Comparison of ENCODE assay signal across 23 cellular contexts in genomic region chr1:208778417-208778816, GRCh38.
"Had no signal": no experiment of that assay in that cellular context is flagged by ENCODE, and none has a peak within 500 bp of the region (broad histone marks: within the 10 kb centered on the region; RNA-seq: fewer than 3 reads in every experiment).

No MANE protein-coding gene starts in this region.

- H3K9me3 Mint-ChIP-seq: dendritic cell treated with granulocyte-macrophage colony-stimulating factor and Interleukin-4, amounts not matched to agents 40 ng/mL and 50 ng/mL, for 4 days; stimulated activated memory B cell treated with anti-CD40 and anti-IgM and Interleukin-4, amounts not matched to agents 10 μg/mL and 1 μg/mL and 100 μg/mL, for 72 hours; stimulated activated naive CD8-positive, alpha-beta T cell treated with anti-CD3 and anti-CD28 coated beads, Interleukin-15, Interleukin-2, amounts not matched to agents 100 ng/mL and 50 ng/mL, for 24 hours had no signal

- ATAC-seq: effector memory CD8-positive, alpha-beta T cell; foreskin keratinocyte; left cardiac atrium; pancreas; right cardiac atrium; stimulated activated memory B cell treated with anti-CD40 and anti-IgM and Interleukin-4, amounts not matched to agents 10 μg/mL and 1 μg/mL and 100 μg/mL, for 72 hours had no signal

- H3K27me3 Mint-ChIP-seq: dendritic cell treated with granulocyte-macrophage colony-stimulating factor and Interleukin-4, amounts not matched to agents 40 ng/mL and 50 ng/mL, for 4 days; effector memory CD8-positive, alpha-beta T cell; naive B cell; progenitor cell of endocrine pancreas; stimulated activated memory B cell treated with anti-CD40 and anti-IgM and Interleukin-4, amounts not matched to agents 10 μg/mL and 1 μg/mL and 100 μg/mL, for 72 hours; stimulated activated naive CD8-positive, alpha-beta T cell treated with anti-CD3 and anti-CD28 coated beads, Interleukin-15, Interleukin-2, amounts not matched to agents 100 ng/mL and 50 ng/mL, for 24 hours had no signal

- H3K4me3 Mint-ChIP-seq: dendritic cell treated with granulocyte-macrophage colony-stimulating factor and Interleukin-4, amounts not matched to agents 40 ng/mL and 50 ng/mL, for 4 days; effector memory CD8-positive, alpha-beta T cell; immature natural killer cell; naive B cell; nephron; stimulated activated memory B cell treated with anti-CD40 and anti-IgM and Interleukin-4, amounts not matched to agents 10 μg/mL and 1 μg/mL and 100 μg/mL, for 72 hours; stimulated activated naive CD8-positive, alpha-beta T cell treated with anti-CD3 and anti-CD28 coated beads, Interleukin-15, Interleukin-2, amounts not matched to agents 100 ng/mL and 50 ng/mL, for 24 hours had no signal

- H3K4me1 ChIP-seq: foreskin keratinocyte, left ventricle myocardium inferior, pancreas, tibial artery, upper lobe of left lung, vagina had no signal

- H3K4me1 Mint-ChIP-seq: immature natural killer cell; naive B cell; nephron; stimulated activated memory B cell treated with anti-CD40 and anti-IgM and Interleukin-4, amounts not matched to agents 10 μg/mL and 1 μg/mL and 100 μg/mL, for 72 hours had no signal

- FAIRE-seq: pancreas had no signal

- H3K27ac Mint-ChIP-seq: dendritic cell treated with granulocyte-macrophage colony-stimulating factor and Interleukin-4, amounts not matched to agents 40 ng/mL and 50 ng/mL, for 4 days; effector memory CD8-positive, alpha-beta T cell; immature natural killer cell; naive B cell; nephron; progenitor cell of endocrine pancreas; stimulated activated memory B cell treated with anti-CD40 and anti-IgM and Interleukin-4, amounts not matched to agents 10 μg/mL and 1 μg/mL and 100 μg/mL, for 72 hours; stimulated activated naive CD8-positive, alpha-beta T cell treated with anti-CD3 and anti-CD28 coated beads, Interleukin-15, Interleukin-2, amounts not matched to agents 100 ng/mL and 50 ng/mL, for 24 hours had no signal

- DNase-seq: effector memory CD8-positive, alpha-beta T cell; foreskin keratinocyte; immature natural killer cell; kidney; left cardiac atrium; left ventricle myocardium inferior; mesendoderm; naive B cell; occipital lobe; pancreas; right cardiac atrium; stimulated activated CD4-positive, alpha-beta T cell treated with anti-CD3 and anti-CD28 coated beads, Interleukin-15, amount 100 ng/mL, for 24 hours; stimulated activated CD4-positive, alpha-beta T cell treated with anti-CD3 and anti-CD28 coated beads, Interleukin-1b, Interleukin-23, amount 100 ng/mL, for 48 hours; stimulated activated CD4-positive, alpha-beta T cell treated with anti-CD3 and anti-CD28 coated beads, Interleukin-4, amount 100 ng/mL, for 24 hours; tibial artery; upper lobe of left lung had no signal

- H3K4me3 ChIP-seq: left ventricle myocardium inferior, lung, pancreas, tibial artery, upper lobe of left lung, vagina had no signal

- H3K36me3 Mint-ChIP-seq: immature natural killer cell; naive B cell; stimulated activated memory B cell treated with anti-CD40 and anti-IgM and Interleukin-4, amounts not matched to agents 10 μg/mL and 1 μg/mL and 100 μg/mL, for 72 hours had no signal

- H3K27ac ChIP-seq: foreskin keratinocyte, left ventricle myocardium inferior, pancreas, tibial artery, upper lobe of left lung, vagina had no signal

- H3K9me3 ChIP-seq: pancreas, tibial artery, upper lobe of left lung, vagina had no signal

- H3K36me3 ChIP-seq: left ventricle myocardium inferior, pancreas, tibial artery, upper lobe of left lung, vagina had no signal

- H3K27me3 ChIP-seq: pancreas, tibial artery, upper lobe of left lung, vagina had no signal
